Comparison of ENCODE assay signal across 8 cellular contexts in the genomic region with DNA sequence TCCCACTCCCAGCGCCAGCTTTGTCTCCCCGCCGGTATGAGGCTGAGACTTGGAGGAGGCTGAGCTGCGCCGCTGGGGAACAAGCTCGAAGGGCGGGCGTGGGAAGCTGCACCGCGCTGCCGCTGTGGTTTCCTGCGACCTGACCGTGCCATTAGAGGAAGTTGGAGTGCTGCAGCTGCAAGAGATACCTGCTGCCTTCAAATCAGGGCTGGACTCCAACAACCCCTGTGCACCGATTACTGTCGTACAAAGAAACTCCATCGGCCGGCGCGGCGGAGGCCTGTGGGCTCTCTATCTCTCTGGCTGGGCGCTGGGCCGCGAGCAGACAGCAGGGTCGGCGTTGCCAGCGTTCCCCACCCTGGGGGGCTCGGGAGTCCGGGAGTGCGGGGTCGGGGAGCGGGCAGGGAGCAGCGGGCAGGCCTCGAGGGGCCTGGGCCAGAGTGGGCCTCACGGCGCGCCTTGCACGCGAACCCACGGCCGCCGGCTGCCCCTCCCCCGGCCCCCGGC. TPM values are rescaled to one million over a fixed set of nuclear protein-coding genes. Genes with fewer than 3 reads are reported as not detected.
DNase-seq lines count a peak whose midpoint lies in the region; ATAC-seq, FAIRE-seq and TF ChIP-seq lines count a peak whose summit lies in the region.

No MANE protein-coding gene starts in this region.

- POLR2A ChIA-PET in HepG2 (lab: Yijun Ruan, JAX) = interaction anchor here (0.5 to 1.2 kb wide), 4 partner anchors 8 to 79 kb away, joined by 3 to 4 read pairs (median 3); no protein-coding TSS in a partner anchor

- CTCF ChIA-PET in HepG2 (lab: Yijun Ruan, JAX; ENCODE audit: low intra/inter-chr PET ratio, low total read pairs) = no interaction called here

- TF ChIP-seq CTCF in choroid plexus epithelial cell (conservative IDR thresholded peaks at IDR 0.05; ENCODE audit: low read depth, low read length) (no peak), HepG2 (CRISPR knock-in tag; IDR thresholded peaks at IDR 0.05) (no peak)

- peak overlapping the region; percentile 87 for H3K4me2 ChIP-seq in HepG2 (ENCODE audit: low read depth, low read length)

- FAIRE-seq in HepG2 (lab: Jason Lieb, UNC) = no peak

- no peak overlapping the region for H2AFZ ChIP-seq in HepG2 (ENCODE audit: low read length)

- TF ChIP-seq EP300 in HepG2 (IDR thresholded peaks at IDR 0.05; ENCODE audit: low read depth in 2 of 2, low read length in 2 of 2) = 0 out of 4 replicates have a peak, but pooled peaks of 1 of the 2 experiments have one; percentile 16
- no peak for TF ChIP-seq EP300 in HepG2 (CRISPR knock-in tag; IDR thresholded peaks at IDR 0.05; ENCODE audit: borderline replicate concordance)

- peaks cover 18% of the 10 kb centered on the region for H4K20me1 ChIP-seq in HepG2 (ENCODE audit: insufficient read depth, low read length)

- TF ChIP-seq RAD21 in HepG2 (CRISPR knock-in tag; IDR thresholded peaks at IDR 0.05) = no peak

- 0% methylated on average over 8 of the region's 43 CpGs for WGBS in HepG2 (ENCODE audit: low lambda C conversion rate)

- in situ Hi-C loops in HepG2 (cut with HindIII; ENCODE audit: extremely low pct_ligation_motif_present, low pct_unique_long_range_greater_than_20kb) = no loop called here

- H3K27ac ChIP-seq in HepG2 (ENCODE audit: extremely low read length, insufficient read depth, low read length) = peak overlapping the region; percentile 94

- no peaks in the 10 kb centered on the region for H3K36me3 ChIP-seq in HepG2 (replicated peaks in 1 of 2; ENCODE audit: control insufficient read depth in 1 of 2, insufficient read depth in 2 of 2, low read length in 2 of 2)

- H3K79me2 ChIP-seq in HepG2 (ENCODE audit: insufficient read depth, low read length) = peaks cover 38% of the 10 kb centered on the region

- TF ChIP-seq POLR2A in HepG2 (IDR thresholded peaks at IDR 0.05; ENCODE audit: insufficient read depth in 1 of 2, low read depth in 2 of 2, low read length in 2 of 2) = peak; percentile 71 to 79

- intact Hi-C loops in HepG2 (cut with micrococcal nuclease; ENCODE audit: unreplicated experiment) = loop anchor here (5.0 to 10.0 kb wide), 5 partner anchors 37 to 300 kb away; partner anchors contain the start of genes SHLD3, TRAPPC13 and TRIM23

- H3K9me3 ChIP-seq in HepG2 (ENCODE audit: low read length) = no peaks in the 10 kb centered on the region

- H3K4me1 ChIP-seq in HepG2 (ENCODE audit: insufficient read depth, low read length) = peaks cover 41% of the 10 kb centered on the region

- peak; percentile 69 for ATAC-seq in HG03025 (IDR thresholded peaks at IDR 0.05; ENCODE audit: low FRiP score, unreplicated experiment)
- ATAC-seq in HepG2 = peak; percentile 54

- peak overlapping the region; percentile 86 for H3K4me3 ChIP-seq in choroid plexus epithelial cell (ENCODE audit: low read depth, low read length)
- peak overlapping the region; percentile 73 to 97 (median 85) for H3K4me3 ChIP-seq in HepG2 (replicated peaks in 1 of 3; ENCODE audit: insufficient read depth in 1 of 3, low read depth in 2 of 3, low read length in 3 of 3)

- BruUV-seq in HepG2 (replicated peaks; lab: Mats Ljungman, UMichigan) = no TSS peak

- H3K9ac ChIP-seq in HepG2 (ENCODE audit: insufficient read depth, low read depth, low read length) = peak overlapping the region; percentile 88

- no peaks in the 10 kb centered on the region; a peak in 1 of 5 replicates for H3K27me3 ChIP-seq in HepG2 (ENCODE audit: control insufficient read depth in 1 of 2, insufficient read depth in 2 of 2, low read length in 2 of 2)

- DNase-seq in activated CD8-positive, alpha-beta memory T cell treated with anti-CD3 and anti-CD28 coated beads for 1 hour (ENCODE audit: extremely low read depth in 1 of 2, low read depth in 1 of 2) = peak; percentile 37 to 54
- no peak for DNase-seq in activated CD8-positive, alpha-beta memory T cell treated with anti-CD3 and anti-CD28 coated beads, Interleukin-2, amount 50 U/mL, for 48 hours
- peak; percentile 22 for DNase-seq in NCI-H2196 treated with DMSO at 0.1 percent for 48 hours (lab: John Stamatoyannopoulos, UW; ENCODE audit: unreplicated experiment)
- DNase-seq in activated CD4-positive, alpha-beta T cell treated with anti-CD3 and anti-CD28 coated beads for 1 hour = peak; percentile 61
- DNase-seq in choroid plexus epithelial cell (ENCODE audit: low read depth) = peak; percentile 86
- peak; percentile 36 for DNase-seq in HepG2 (ENCODE audit: low spot score)
- peak; percentile 74 for DNase-seq in stimulated activated CD4-positive, alpha-beta T cell treated with anti-CD3 and anti-CD28 coated beads, Interleukin-4, amount 100 ng/mL, for 24 hours

TF ChIP-seq in HepG2, 621 proteins besides CTCF, POLR2A, EP300 and RAD21 (continues in another document):
- no peak for TF ChIP-seq KDM6A (CRISPR knock-in tag; IDR thresholded peaks at IDR 0.05; ENCODE audit: low read depth)
- TF ChIP-seq ISL2 (CRISPR knock-in tag; IDR thresholded peaks at IDR 0.05) = 0 out of 2 replicates have a peak, but pooled peaks have one; percentile 20
- no peak for TF ChIP-seq SIX4 (CRISPR knock-in tag; IDR thresholded peaks at IDR 0.05)
- TF ChIP-seq ZNF205 (CRISPR knock-in tag; IDR thresholded peaks at IDR 0.05) = peak; percentile 26; the same call in 1 of the 2 replicates
- TF ChIP-seq ZNF770 (CRISPR knock-in tag; IDR thresholded peaks at IDR 0.05) = peak; percentile 60; the same call in 1 of the 2 replicates
- TF ChIP-seq, protein P1, sequence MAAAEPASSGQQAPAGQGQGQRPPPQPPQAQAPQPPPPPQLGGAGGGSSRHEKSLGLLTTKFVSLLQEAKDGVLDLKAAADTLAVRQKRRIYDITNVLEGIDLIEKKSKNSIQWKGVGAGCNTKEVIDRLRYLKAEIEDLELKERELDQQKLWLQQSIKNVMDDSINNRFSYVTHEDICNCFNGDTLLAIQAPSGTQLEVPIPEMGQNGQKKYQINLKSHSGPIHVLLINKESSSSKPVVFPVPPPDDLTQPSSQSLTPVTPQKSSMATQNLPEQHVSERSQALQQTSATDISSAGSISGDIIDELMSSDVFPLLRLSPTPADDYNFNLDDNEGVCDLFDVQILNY (CRISPR knock-in tag; conservative IDR thresholded peaks at IDR 0.05) = no peak

RNA-seq across cellular contexts. Expression of gene ERBIN, which starts 1.2 kb away (rescaled TPM):
- 41.7 and 54.8 TPM in 2 replicates for total RNA-seq in HepG2 (2016; rRNA removed; fragmentation: Illumina TruSeq; extraction: Trizol)
- total RNA-seq in HepG2 (2016; cell fraction: cytosol; rRNA removed; fragmentation: Illumina TruSeq; extraction: Trizol; ENCODE audit: low read depth) = 16.6 and 24.6 TPM in 2 replicates
- 37.9 and 53.8 TPM in 2 replicates for total RNA-seq in HepG2 (2016; cell fraction: insoluble cytoplasmic fraction; rRNA removed; fragmentation: Illumina TruSeq; extraction: Trizol)
- 23.2 and 27.1 TPM in 2 replicates for total RNA-seq in HepG2 (2016; cell fraction: membrane; rRNA removed; fragmentation: Illumina TruSeq; extraction: Trizol)
- 62.6 and 65.3 TPM in 2 replicates for total RNA-seq in HepG2 (2016; cell fraction: nucleus; rRNA removed; fragmentation: Illumina TruSeq; extraction: Trizol)
- polyA plus RNA-seq in HepG2 (2011; rRNA removed) = 12.5 and 14.4 TPM in 2 replicates
- 4.9 and 8.6 TPM in 2 replicates for polyA plus RNA-seq in HepG2 (2011; cell fraction: cytosol; rRNA removed)
- polyA plus RNA-seq in HepG2 (2011; cell fraction: nucleus; rRNA removed) = 10.5 and 10.8 TPM in 2 replicates
- polyA plus RNA-seq in HepG2 (2012) = 14.1 and 14.9 TPM in 2 replicates
- polyA plus RNA-seq in HepG2 (2016; cell fraction: cytosol; fragmentation: Illumina TruSeq; extraction: Trizol; ENCODE audit: low read depth) = 0.44 and 0.64 TPM in 2 replicates
- polyA plus RNA-seq in HepG2 (2016; cell fraction: insoluble cytoplasmic fraction; fragmentation: Illumina TruSeq; extraction: Trizol; ENCODE audit: low read depth) = 29.5 and 36.4 TPM in 2 replicates
- polyA plus RNA-seq in HepG2 (2016; cell fraction: membrane; fragmentation: Illumina TruSeq; extraction: Trizol; ENCODE audit: low read depth) = 3.4 and 3.9 TPM in 2 replicates
- polyA plus RNA-seq in HepG2 (2016; cell fraction: nucleus; fragmentation: Illumina TruSeq; extraction: Trizol; ENCODE audit: insufficient read depth, low read depth) = 40.0 and 43.6 TPM in 2 replicates
- polyA minus RNA-seq in HepG2 (2011; rRNA and poly(A)+ RNA removed; ENCODE audit: low replicate concordance) = 12.0 and 26.9 TPM in 2 replicates
- polyA minus RNA-seq in HepG2 (2011; cell fraction: cytosol; rRNA and poly(A)+ RNA removed) = 28.1 and 38.4 TPM in 2 replicates
- 140 and 160 TPM in 2 replicates for polyA minus RNA-seq in HepG2 (2011; cell fraction: nucleus; rRNA and poly(A)+ RNA removed)
